In genomic region chr12:103807561-103808238, GRCh38 we compare ENCODE assay signal across 14 cellular contexts. TPM values are rescaled to one million over a fixed set of nuclear protein-coding genes. Genes with fewer than 3 reads are reported as not detected.
DNase-seq lines count a peak whose midpoint lies in the region; TF ChIP-seq lines count a peak whose summit lies in the region.
"Had no signal": no experiment of that assay in that cellular context is flagged by ENCODE, and none has a peak within 500 bp of the region (broad histone marks: within the 10 kb centered on the region; RNA-seq: fewer than 3 reads in every experiment).

No MANE protein-coding gene starts in this region.

- TF ChIP-seq POLR2A in uterus (IDR thresholded peaks at IDR 0.05) (no peak), adrenal gland (IDR thresholded peaks at IDR 0.05) (no peak)

- H3K9ac ChIP-seq in neuronal stem cell (ENCODE audit: low read depth, low read length, poor library complexity): no peak overlapping the region

- H3K4me1 ChIP-seq in ascending aorta: peaks cover 7 to 52% of the 10 kb centered on the region in 2 donors
- H3K4me1 ChIP-seq in neuronal stem cell (ENCODE audit: control insufficient read depth in 2 of 2, insufficient read depth in 1 of 2, low read depth in 1 of 2, low read length in 2 of 2): no peaks in the 10 kb centered on the region
- peaks cover 0 to 7% of the 10 kb centered on the region in 2 donors for H3K4me1 ChIP-seq in uterus
- peaks cover 14 to 39% of the 10 kb centered on the region in 2 donors for H3K4me1 ChIP-seq in adrenal gland (replicated peaks in 1 of 2)
- H3K4me1 ChIP-seq: BE2C had no signal

- H3K14ac ChIP-seq in neuronal stem cell (ENCODE audit: low read length): no peak overlapping the region

- H3K4me3 ChIP-seq in HL-60 (replicated peaks; ENCODE audit: insufficient read depth, low read length) (no peak overlapping the region), ascending aorta (no peak overlapping the region), neuronal stem cell (ENCODE audit: low read length in 2 of 2) (no peak overlapping the region), uterus (no peak overlapping the region), adrenal gland (no peak overlapping the region)

- no peaks in the 10 kb centered on the region for H3K9me3 ChIP-seq in ascending aorta
- no peaks in the 10 kb centered on the region for H3K9me3 ChIP-seq in neuronal stem cell (replicated peaks in 1 of 2; ENCODE audit: control insufficient read depth in 2 of 2, insufficient read depth in 1 of 2, low read depth in 1 of 2, low read length in 2 of 2)
- H3K9me3 ChIP-seq in uterus: no peaks in the 10 kb centered on the region
- no peaks in the 10 kb centered on the region for H3K9me3 ChIP-seq in adrenal gland (replicated peaks in 1 of 3)
- H3K9me3 ChIP-seq: BE2C had no signal

- H2BK120ac ChIP-seq in neuronal stem cell (ENCODE audit: low read depth, low read length): no peak overlapping the region

- no peak overlapping the region for H2AK5ac ChIP-seq in neuronal stem cell (ENCODE audit: low read depth, low read length)

- no peak overlapping the region for H2AFZ ChIP-seq in neuronal stem cell (ENCODE audit: low read length)

- H2BK5ac ChIP-seq in neuronal stem cell (ENCODE audit: low read length): no peak overlapping the region

- peak overlapping the region; percentile 68 for H3K18ac ChIP-seq in neuronal stem cell (ENCODE audit: low read length)

- no peak overlapping the region for H3K4me2 ChIP-seq in neuronal stem cell (ENCODE audit: insufficient read depth, low read length, poor library complexity, severe bottlenecking)

- no peak overlapping the region for H3K4ac ChIP-seq in neuronal stem cell (ENCODE audit: low read length)

- H2BK12ac ChIP-seq in neuronal stem cell (ENCODE audit: low read length): no peak overlapping the region

- no peak overlapping the region for H2BK15ac ChIP-seq in neuronal stem cell (ENCODE audit: low read length)

- TF ChIP-seq CTCF in HL-60 (IDR thresholded peaks at IDR 0.05; ENCODE audit: insufficient read depth, low read length): no peak
- no peak for TF ChIP-seq CTCF in ascending aorta (IDR thresholded peaks at IDR 0.05)
- no peak for TF ChIP-seq CTCF in uterus (IDR thresholded peaks at IDR 0.05)
- TF ChIP-seq CTCF in adrenal gland (IDR thresholded peaks at IDR 0.05): no peak

- DNase-seq in HL-60 (ENCODE audit: low read depth in 1 of 2, low spot score in 1 of 2) (no peak), ascending aorta (ENCODE audit: low spot score in 2 of 2) (no peak), neuronal stem cell (ENCODE audit: low spot score) (no peak), uterus (no peak), iPS-NIHi7 (ENCODE audit: extremely low spot score) (no peak), adrenal gland (no peak), GM19240 (ENCODE audit: insufficient read length, low spot score) (no peak)
- DNase-seq: BE2C, DMS153, Kasumi-1, NCI-H1417, NCI-H1930, NCI-H2171 treated with DMSO at 0.1 percent for 48 hours, NCI-H510A had no signal

- H3K36me3 ChIP-seq in ascending aorta (peaks cover 17 to 25% of the 10 kb centered on the region in 2 donors), neuronal stem cell (replicated peaks in 1 of 2; ENCODE audit: control insufficient read depth in 2 of 2, insufficient read depth in 2 of 2, low read length in 2 of 2) (peaks cover 0 to 15% of the 10 kb centered on the region in 2 donors), uterus (no peaks in the 10 kb centered on the region), adrenal gland (replicated peaks in 1 of 2) (no peaks in the 10 kb centered on the region)
- H3K36me3 ChIP-seq: BE2C had no signal

- no peaks in the 10 kb centered on the region for H3K79me1 ChIP-seq in neuronal stem cell (ENCODE audit: low read depth, low read length)

- no peaks in the 10 kb centered on the region for H3K27me3 ChIP-seq in HL-60 (ENCODE audit: insufficient read depth, poor library complexity, severe bottlenecking)
- no peaks in the 10 kb centered on the region for H3K27me3 ChIP-seq in ascending aorta
- no peaks in the 10 kb centered on the region for H3K27me3 ChIP-seq in neuronal stem cell (ENCODE audit: control insufficient read depth in 3 of 3, insufficient read depth in 3 of 3, low read depth in 1 of 3, low read length in 3 of 3)
- H3K27me3 ChIP-seq in uterus: no peaks in the 10 kb centered on the region
- no peaks in the 10 kb centered on the region for H3K27me3 ChIP-seq in adrenal gland
- H3K27me3 ChIP-seq: BE2C had no signal

- intact Hi-C loops in ascending aorta (cut with DNase I): loop anchor here (5.0 kb wide), 1 partner anchor 60 kb away; no protein-coding TSS in a partner anchor
- intact Hi-C loops in uterus (cut with DNase I; ENCODE audit: low total_unique reads): no loop called here
- intact Hi-C loops in adrenal gland (cut with DNase I): no loop called here

- no peak overlapping the region for H3K23ac ChIP-seq in neuronal stem cell (ENCODE audit: low read depth, low read length, poor library complexity)

- H4K91ac ChIP-seq in neuronal stem cell (ENCODE audit: low read depth, low read length, poor library complexity): no peak overlapping the region

- no peak overlapping the region for H4K8ac ChIP-seq in neuronal stem cell (ENCODE audit: low read depth, low read length)

- WGBS in neuronal stem cell (ENCODE audit: extremely low coverage in 2 of 2, insufficient read length in 2 of 2, insufficient replicate concordance in 1 of 2), 2 donors: no CpG with 5 or more reads among the region's 9 CpGs
- 72 to 79% (median 77%) methylated on average over 9 of the region's 9 CpGs for WGBS in adrenal gland, 4 donors

- H3K27ac ChIP-seq in HL-60 (replicated peaks) (peak overlapping the region; percentile 52), ascending aorta (peak overlapping the region; percentile 79 to 86), neuronal stem cell (replicated peaks; ENCODE audit: low read length) (no peak overlapping the region), uterus (peak overlapping the region; percentile 59 to 68), adrenal gland (no peak overlapping the region)

RNA-seq across cellular contexts. Expression of gene NT5DC3, which starts 33.3 kb away (rescaled TPM):
- 6.6 TPM for total RNA-seq in ascending aorta
- 2.2 TPM for polyA plus RNA-seq in neuronal stem cell (2013, experiment 1 of 2)
- polyA plus RNA-seq in neuronal stem cell (2013, experiment 2 of 2): 2.2 TPM
- 10 to 100 TPM in 3 of 4 donors, 1 to 10 TPM in 1; 5.6 to 60.9 (median 15.9) TPM for total RNA-seq in uterus
- 10 to 100 TPM in 4 of 8 donors, 1 to 10 TPM in 4; 4.8 to 13.1 (median 8.9) TPM for total RNA-seq in adrenal gland
- 1 to 10 TPM; 4.1 to 5.4 (median 4.2) TPM for polyA plus RNA-seq in adrenal gland

Comparison
In these comparisons a context has a peak if more than half of its experiments do, and no peak if none do; other contexts are left out.
1. H3K27ac ChIP-seq: peak in HL-60 (single experiment), ascending aorta (2 of 2) and uterus (2 of 2); none in neuronal stem cell (single experiment) and adrenal gland (0 of 5).